Comparison of ENCODE assay signal across 18 cellular contexts in the genomic region with DNA sequence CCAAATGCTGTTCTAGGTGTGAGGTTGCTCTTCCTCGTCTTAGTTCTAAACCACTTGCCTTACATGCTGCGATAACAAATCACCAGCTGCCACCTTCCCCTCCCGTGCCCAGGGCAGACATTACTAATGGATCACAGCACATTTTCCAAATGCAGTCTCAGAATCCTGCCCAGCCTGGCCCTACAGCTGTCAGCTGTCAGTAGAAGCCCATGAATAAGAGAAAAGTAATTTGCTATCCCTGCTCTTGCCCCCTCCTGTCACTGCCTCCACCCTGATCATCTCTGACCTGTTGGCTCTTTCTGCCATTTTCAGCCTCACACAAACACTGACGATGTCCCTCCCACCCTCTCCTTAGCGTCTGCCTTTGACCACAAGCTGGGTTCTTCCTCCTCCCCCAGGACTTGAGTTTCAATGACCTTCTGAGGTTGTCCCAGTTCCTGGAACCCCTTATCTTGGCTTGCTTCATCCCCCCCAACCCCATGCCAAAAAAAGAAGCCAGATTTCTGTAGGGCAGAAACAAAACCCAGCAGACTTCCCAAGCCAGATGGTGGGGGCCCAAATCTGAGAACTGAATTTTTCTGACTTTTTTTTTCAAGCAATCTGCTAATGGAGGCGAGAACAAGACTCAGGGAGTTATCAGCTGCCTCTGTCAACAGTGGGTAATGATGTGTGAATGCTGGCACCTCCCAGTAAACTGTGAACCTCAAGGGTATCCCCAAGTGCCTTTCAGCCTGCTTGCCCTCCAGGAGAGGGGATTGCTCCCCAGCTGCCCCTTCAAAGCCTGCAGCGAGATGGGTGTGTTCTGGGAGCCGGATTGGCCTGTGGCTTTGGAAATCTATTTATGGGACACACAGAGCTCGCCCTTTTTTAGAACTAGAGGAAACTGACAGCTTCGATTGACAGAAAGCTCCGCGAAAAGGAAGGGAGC.
DNase-seq lines count a peak whose midpoint lies in the region; TF ChIP-seq lines count a peak whose summit lies in the region.
"Had no signal": no experiment of that assay in that cellular context is flagged by ENCODE, and none has a peak within 500 bp of the region (broad histone marks: within the 10 kb centered on the region; RNA-seq: fewer than 3 reads in every experiment).

No MANE protein-coding gene starts in this region.

- DNase-seq in DMS53 (lab: John Stamatoyannopoulos, UW): peak; percentile 37
- DNase-seq in DMS53 treated with DMSO at 0.1 percent for 48 hours (lab: John Stamatoyannopoulos, UW; ENCODE audit: unreplicated experiment): no peak
- DNase-seq in NCI-H2171 treated with DMSO at 0.1 percent for 48 hours (lab: John Stamatoyannopoulos, UW): peak; percentile 94
- DNase-seq in cardiac fibroblast (ENCODE audit: low read depth in 2 of 2): peak; percentile 5 to 49
- peak; percentile 96 for DNase-seq in myocyte (ENCODE audit: low read depth)
- no peak for DNase-seq in hypothalamus (lab: John Stamatoyannopoulos, UW)
- no peak for DNase-seq in activated CD8-positive, alpha-beta memory T cell treated with anti-CD3 and anti-CD28 coated beads, Interleukin-2, amount 50 U/mL, for 4 hours
- no peak for DNase-seq in activated T-cell treated with anti-CD3 and anti-CD28 coated beads, Interleukin-2, amount 50 U/mL, for 48 hours
- DNase-seq: 8988T; activated CD4-positive, alpha-beta T cell treated with anti-CD3 and anti-CD28 coated beads for 36 hours; CD4-positive, CD25-positive, alpha-beta regulatory T cell; HFFc6; KBM-7; NCI-H1694 treated with DMSO at 0.1 percent for 48 hours; NCI-H526 treated with DMSO at 0.1 percent for 48 hours; SHP77 treated with DMSO at 0.1 percent for 48 hours had no signal

- no peak overlapping the region for H3K4me3 ChIP-seq in cardiac fibroblast (replicated peaks in 1 of 2; ENCODE audit: low read depth in 2 of 2, low read length in 2 of 2)
- H3K4me3 ChIP-seq: psoas muscle, suprapubic skin had no signal

- no peak for TF ChIP-seq CTCF in cardiac fibroblast (IDR thresholded peaks at IDR 0.05; ENCODE audit: low read depth, low read length)

Comparison
In these comparisons a context has a peak if more than half of its experiments do, and no peak if none do; other contexts are left out.
1. DNase-seq: peak in DMS53 (single experiment), NCI-H2171 treated with DMSO at 0.1 percent for 48 hours (single experiment), cardiac fibroblast (2 of 2) and myocyte (single experiment); none in DMS53 treated with DMSO at 0.1 percent for 48 hours (single experiment), hypothalamus (0 of 51), activated CD8-positive, alpha-beta memory T cell treated with anti-CD3 and anti-CD28 coated beads, Interleukin-2, amount 50 U/mL, for 4 hours (single experiment) and activated T-cell treated with anti-CD3 and anti-CD28 coated beads, Interleukin-2, amount 50 U/mL, for 48 hours (0 of 2).